8 cellular contexts compared by ENCODE assay signal in genomic region chr20:44733341-44734069, GRCh38. TPM values are rescaled to one million over a fixed set of nuclear protein-coding genes. Genes with fewer than 3 reads are reported as not detected.
DNase-seq lines count a peak whose midpoint lies in the region; ATAC-seq and TF ChIP-seq lines count a peak whose summit lies in the region.

No MANE protein-coding gene starts in this region.

- in situ Hi-C loops in ACHN (cut with HindIII; ENCODE audit: low pct_ligation_motif_present, low pct_unique_long_range_greater_than_20kb, low sequenced_read_pairs) = no loop called here

- H3K36me3 Mint-ChIP-seq in activated CD8-positive, alpha-beta T cell treated with anti-CD3 and anti-CD28 coated beads, Interleukin-2, amount 10 ng/mL, durations not matched to agents 7 days and 5 days (ENCODE audit: low read depth) = peaks cover 2% of the 10 kb centered on the region
- no peaks in the 10 kb centered on the region for H3K36me3 Mint-ChIP-seq in effector memory CD8-positive, alpha-beta T cell (ENCODE audit: insufficient read depth)
- H3K36me3 Mint-ChIP-seq in mesothelial cell of epicardium = no peaks in the 10 kb centered on the region
- no peaks in the 10 kb centered on the region for H3K36me3 Mint-ChIP-seq in stimulated activated effector memory CD8-positive, alpha-beta T cell treated with anti-CD3 and anti-CD28 coated beads, Interleukin-12 subunit alpha, Interleukin-12 subunit beta, amount 100 ng/mL, for 72 hours

- no peaks in the 10 kb centered on the region for H3K27me3 Mint-ChIP-seq in activated CD8-positive, alpha-beta T cell treated with anti-CD3 and anti-CD28 coated beads, Interleukin-2, amount 10 ng/mL, durations not matched to agents 7 days and 5 days (ENCODE audit: low read depth)
- H3K27me3 Mint-ChIP-seq in effector memory CD8-positive, alpha-beta T cell = peaks cover 5 to 19% of the 10 kb centered on the region in 2 donors
- no peaks in the 10 kb centered on the region for H3K27me3 Mint-ChIP-seq in mesothelial cell of epicardium (ENCODE audit: low read depth)

- POLR2A ChIA-PET in activated CD8-positive, alpha-beta T cell treated with anti-CD3 and anti-CD28 coated beads, Interleukin-2, amount 10 ng/mL, durations not matched to agents 7 days and 5 days (lab: Charles Lee) = no interaction called here

- TF ChIP-seq CTCF in GM12875 (IDR thresholded peaks at IDR 0.05; ENCODE audit: borderline replicate concordance, insufficient read depth, low read depth, low read length) (peak; percentile 90), mesothelial cell of epicardium (IDR thresholded peaks at IDR 0.05; ENCODE audit: unreplicated experiment) (peak; percentile 55)

- no peak overlapping the region for H3K27ac Mint-ChIP-seq in activated CD8-positive, alpha-beta T cell treated with anti-CD3 and anti-CD28 coated beads, Interleukin-2, amount 10 ng/mL, durations not matched to agents 7 days and 5 days
- peak overlapping the region in 1 of 2 donors; percentile 13 for H3K27ac Mint-ChIP-seq in effector memory CD8-positive, alpha-beta T cell
- no peak overlapping the region for H3K27ac Mint-ChIP-seq in mesothelial cell of epicardium
- H3K27ac Mint-ChIP-seq in stimulated activated effector memory CD8-positive, alpha-beta T cell treated with anti-CD3 and anti-CD28 coated beads, Interleukin-12 subunit alpha, Interleukin-12 subunit beta, amount 100 ng/mL, for 72 hours = no peak overlapping the region

- H3K9me3 Mint-ChIP-seq in activated CD8-positive, alpha-beta T cell treated with anti-CD3 and anti-CD28 coated beads, Interleukin-2, amount 10 ng/mL, durations not matched to agents 7 days and 5 days (ENCODE audit: insufficient read depth) = peaks cover 6% of the 10 kb centered on the region
- H3K9me3 Mint-ChIP-seq in effector memory CD8-positive, alpha-beta T cell = peaks cover 0 to 9% of the 10 kb centered on the region in 2 donors
- peaks cover 12% of the 10 kb centered on the region for H3K9me3 Mint-ChIP-seq in mesothelial cell of epicardium
- H3K9me3 Mint-ChIP-seq in stimulated activated effector memory CD8-positive, alpha-beta T cell treated with anti-CD3 and anti-CD28 coated beads, Interleukin-12 subunit alpha, Interleukin-12 subunit beta, amount 100 ng/mL, for 72 hours = peaks cover 3% of the 10 kb centered on the region

- H3K4me1 Mint-ChIP-seq in activated CD8-positive, alpha-beta T cell treated with anti-CD3 and anti-CD28 coated beads, Interleukin-2, amount 10 ng/mL, durations not matched to agents 7 days and 5 days (ENCODE audit: low read depth) = peaks cover 18% of the 10 kb centered on the region
- H3K4me1 Mint-ChIP-seq in effector memory CD8-positive, alpha-beta T cell (ENCODE audit: low read depth in 2 of 2) = peaks cover 8 to 13% of the 10 kb centered on the region in 2 donors
- H3K4me1 Mint-ChIP-seq in mesothelial cell of epicardium = peaks cover 12% of the 10 kb centered on the region
- peaks cover 19% of the 10 kb centered on the region for H3K4me1 Mint-ChIP-seq in stimulated activated effector memory CD8-positive, alpha-beta T cell treated with anti-CD3 and anti-CD28 coated beads, Interleukin-12 subunit alpha, Interleukin-12 subunit beta, amount 100 ng/mL, for 72 hours

- CTCF ChIA-PET in activated CD8-positive, alpha-beta T cell treated with anti-CD3 and anti-CD28 coated beads, Interleukin-2, amount 10 ng/mL, durations not matched to agents 7 days and 5 days (lab: Charles Lee) = interaction anchor here (0.7 to 3.1 kb wide), 9 partner anchors 10 to 352 kb away, joined by 3 to 68 read pairs (median 4); no protein-coding TSS in a partner anchor

- peak; percentile 83 for ATAC-seq in activated CD8-positive, alpha-beta T cell treated with anti-CD3 and anti-CD28 coated beads, Interleukin-2, amount 10 ng/mL, durations not matched to agents 7 days and 5 days
- peak; percentile 80 for ATAC-seq in effector memory CD8-positive, alpha-beta T cell (replicated peaks)
- peak; percentile 76 for ATAC-seq in stimulated activated effector memory CD8-positive, alpha-beta T cell treated with anti-CD3 and anti-CD28 coated beads, Interleukin-12 subunit alpha, Interleukin-12 subunit beta, amount 100 ng/mL, for 72 hours
- no peak for ATAC-seq in GM21390 (IDR thresholded peaks at IDR 0.05; ENCODE audit: unreplicated experiment)

- DNase-seq in ACHN (peak; percentile 75), NCI-H2227 treated with DMSO at 0.1 percent for 48 hours (lab: John Stamatoyannopoulos, UW) (peak; percentile 30), mesothelial cell of epicardium (ENCODE audit: low spot score in 2 of 2, unreplicated experiment in 2 of 2) (peak in 1 of 2 experiments; percentile 62)
- DNase-seq in activated CD8-positive, alpha-beta T cell treated with anti-CD3 and anti-CD28 coated beads, Interleukin-2, amount 10 ng/mL, durations not matched to agents 7 days and 5 days = peak; percentile 75
- DNase-seq in effector memory CD8-positive, alpha-beta T cell = peak; percentile 42 to 64 (median 49)
- peak; percentile 29 to 75 for DNase-seq in stimulated activated effector memory CD8-positive, alpha-beta T cell treated with anti-CD3 and anti-CD28 coated beads, Interleukin-12 subunit alpha, Interleukin-12 subunit beta, amount 100 ng/mL, for 72 hours (ENCODE audit: low spot score in 2 of 2)

- no peak overlapping the region for H3K4me3 ChIP-seq in GM12875 (ENCODE audit: low read depth, low read length)

- H3K4me3 Mint-ChIP-seq in activated CD8-positive, alpha-beta T cell treated with anti-CD3 and anti-CD28 coated beads, Interleukin-2, amount 10 ng/mL, durations not matched to agents 7 days and 5 days = no peak overlapping the region
- H3K4me3 Mint-ChIP-seq in effector memory CD8-positive, alpha-beta T cell = no peak overlapping the region
- no peak overlapping the region for H3K4me3 Mint-ChIP-seq in mesothelial cell of epicardium
- no peak overlapping the region for H3K4me3 Mint-ChIP-seq in stimulated activated effector memory CD8-positive, alpha-beta T cell treated with anti-CD3 and anti-CD28 coated beads, Interleukin-12 subunit alpha, Interleukin-12 subunit beta, amount 100 ng/mL, for 72 hours

RNA-seq across cellular contexts. Expression of gene KCNK15, which starts 12.2 kb away (rescaled TPM):
- not detected for total RNA-seq in activated CD8-positive, alpha-beta T cell treated with anti-CD3 and anti-CD28 coated beads, Interleukin-2, amount 10 ng/mL, durations not matched to agents 7 days and 5 days
- 0.16 to 0.27 TPM (median 0.20 TPM) in 3 replicates for total RNA-seq in mesothelial cell of epicardium

RNA-seq across cellular contexts. Expression of gene CCN5, which starts 18.3 kb away (rescaled TPM):
- total RNA-seq in activated CD8-positive, alpha-beta T cell treated with anti-CD3 and anti-CD28 coated beads, Interleukin-2, amount 10 ng/mL, durations not matched to agents 7 days and 5 days = not detected
- total RNA-seq in mesothelial cell of epicardium = not detected in 3 replicates
